16 cellular contexts compared by ENCODE assay signal in the genomic region with DNA sequence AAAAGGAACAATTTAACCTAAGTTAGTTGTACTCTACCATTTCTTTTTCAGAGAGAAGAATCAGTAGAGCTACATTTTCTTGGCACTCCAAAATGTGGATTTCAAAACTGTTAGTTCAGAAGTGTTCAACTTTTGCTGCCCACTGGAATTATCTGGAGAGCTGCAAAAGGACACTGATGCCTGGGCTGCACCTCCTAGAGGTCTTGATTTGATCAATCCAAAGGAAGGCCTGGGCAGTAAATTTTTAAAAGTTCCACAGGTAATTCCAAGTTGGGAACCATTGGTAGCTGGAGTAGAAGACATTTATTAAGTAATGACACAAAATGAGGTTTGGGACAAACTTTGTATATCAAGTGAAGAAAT.
"Had no signal": no experiment of that assay in that cellular context is flagged by ENCODE, and none has a peak within 500 bp of the region (broad histone marks: within the 10 kb centered on the region; RNA-seq: fewer than 3 reads in every experiment).

No MANE protein-coding gene starts in this region.

- H3K27ac Mint-ChIP-seq: immature natural killer cell; naive thymus-derived CD4-positive, alpha-beta T cell; nephron progenitor cell; type B pancreatic cell had no signal

- H3K27ac ChIP-seq: left lung, parathyroid adenoma, psoas muscle, sigmoid colon, skin epidermis had no signal

- H3K4me1 ChIP-seq: left lung, parathyroid adenoma, psoas muscle, sigmoid colon had no signal

- H3K4me3 Mint-ChIP-seq: immature natural killer cell; naive thymus-derived CD4-positive, alpha-beta T cell; nephron progenitor cell; type B pancreatic cell had no signal

- H3K4me3 ChIP-seq: coronary artery, left lung, lung, psoas muscle, sigmoid colon, skin epidermis had no signal

- DNase-seq: effector CD4-positive, alpha-beta T cell; foreskin melanocyte; immature natural killer cell; left lung; naive thymus-derived CD4-positive, alpha-beta T cell; nephron progenitor cell; psoas muscle; retina; sigmoid colon; stimulated activated CD4-positive, alpha-beta T cell treated with anti-CD3 and anti-CD28 coated beads, Interleukin-12 subunit alpha, Interleukin-12 subunit beta, amount 100 ng/mL, for 4 hours; stimulated activated naive CD4-positive, alpha-beta T cell treated with Interleukin-2 at 50 U/mL for 16 hours had no signal

- H3K27me3 Mint-ChIP-seq: naive thymus-derived CD4-positive, alpha-beta T cell had no signal

- H3K4me1 Mint-ChIP-seq: immature natural killer cell, nephron progenitor cell had no signal

- H3K9me3 Mint-ChIP-seq: nephron progenitor cell, type B pancreatic cell had no signal

- H3K9ac ChIP-seq: parathyroid adenoma had no signal

- H3K27me3 ChIP-seq: left lung, sigmoid colon had no signal

- H3K9me3 ChIP-seq: left lung, psoas muscle, sigmoid colon had no signal

- H3K36me3 ChIP-seq: left lung, sigmoid colon had no signal

- H3K36me3 Mint-ChIP-seq: immature natural killer cell, type B pancreatic cell had no signal

- ATAC-seq: naive thymus-derived CD4-positive, alpha-beta T cell; psoas muscle had no signal

- H3K79me2 ChIP-seq: parathyroid adenoma had no signal
